In genomic region chr11:44338721-44339529, GRCh38 we compare ENCODE assay signal across 17 cellular contexts. TPM values are rescaled to one million over a fixed set of nuclear protein-coding genes. Genes with fewer than 3 reads are reported as not detected.
"Had no signal": no experiment of that assay in that cellular context is flagged by ENCODE, and none has a peak within 500 bp of the region (broad histone marks: within the 10 kb centered on the region; RNA-seq: fewer than 3 reads in every experiment).

No MANE protein-coding gene starts in this region.

- H3K4me3 Mint-ChIP-seq: activated CD8-positive, alpha-beta memory T cell treated with anti-CD3 and anti-CD28 coated beads, Interleukin-2, amount 10 ng/mL, durations not matched to agents 7 days and 5 days; activated naive CD8-positive, alpha-beta T cell treated with anti-CD3 and anti-CD28 coated beads for 36 hours; naive thymus-derived CD4-positive, alpha-beta T cell; stimulated activated effector memory CD8-positive, alpha-beta T cell treated with anti-CD3 and anti-CD28 coated beads, Interleukin-12 subunit alpha, Interleukin-12 subunit beta, amount 100 ng/mL, for 72 hours had no signal

- DNase-seq: activated CD4-positive, alpha-beta T cell treated with anti-CD3 and anti-CD28 coated beads, Interleukin-2, amount 50 U/mL, for 4 hours; activated CD8-positive, alpha-beta memory T cell treated with anti-CD3 and anti-CD28 coated beads, Interleukin-2, amount 10 ng/mL, durations not matched to agents 7 days and 5 days; activated gamma-delta T cell treated with Interleukin-2 at 50 U/mL for 16 hours; activated naive CD8-positive, alpha-beta T cell treated with anti-CD3 and anti-CD28 coated beads for 36 hours; activated T-cell treated with anti-CD3 and anti-CD28 coated beads, Interleukin-2, amount 50 U/mL, for 48 hours; brain microvascular endothelial cell; left colon; naive thymus-derived CD4-positive, alpha-beta T cell; right cardiac atrium; tibial artery; uterus had no signal

- H3K9me3 Mint-ChIP-seq: activated naive CD8-positive, alpha-beta T cell treated with anti-CD3 and anti-CD28 coated beads for 36 hours; naive thymus-derived CD4-positive, alpha-beta T cell; stimulated activated effector memory CD8-positive, alpha-beta T cell treated with anti-CD3 and anti-CD28 coated beads, Interleukin-12 subunit alpha, Interleukin-12 subunit beta, amount 100 ng/mL, for 72 hours had no signal

- H3K27ac Mint-ChIP-seq: activated CD8-positive, alpha-beta memory T cell treated with anti-CD3 and anti-CD28 coated beads, Interleukin-2, amount 10 ng/mL, durations not matched to agents 7 days and 5 days; activated naive CD8-positive, alpha-beta T cell treated with anti-CD3 and anti-CD28 coated beads for 36 hours; naive thymus-derived CD4-positive, alpha-beta T cell; stimulated activated effector memory CD8-positive, alpha-beta T cell treated with anti-CD3 and anti-CD28 coated beads, Interleukin-12 subunit alpha, Interleukin-12 subunit beta, amount 100 ng/mL, for 72 hours had no signal

- ATAC-seq: activated CD8-positive, alpha-beta memory T cell treated with anti-CD3 and anti-CD28 coated beads, Interleukin-2, amount 10 ng/mL, durations not matched to agents 7 days and 5 days; esophagus mucosa; left colon; naive thymus-derived CD4-positive, alpha-beta T cell; right cardiac atrium; stimulated activated effector memory CD8-positive, alpha-beta T cell treated with anti-CD3 and anti-CD28 coated beads, Interleukin-12 subunit alpha, Interleukin-12 subunit beta, amount 100 ng/mL, for 72 hours had no signal

- H3K36me3 Mint-ChIP-seq: activated CD8-positive, alpha-beta memory T cell treated with anti-CD3 and anti-CD28 coated beads, Interleukin-2, amount 10 ng/mL, durations not matched to agents 7 days and 5 days; activated naive CD8-positive, alpha-beta T cell treated with anti-CD3 and anti-CD28 coated beads for 36 hours; naive thymus-derived CD4-positive, alpha-beta T cell; stimulated activated effector memory CD8-positive, alpha-beta T cell treated with anti-CD3 and anti-CD28 coated beads, Interleukin-12 subunit alpha, Interleukin-12 subunit beta, amount 100 ng/mL, for 72 hours had no signal

- H3K4me1 Mint-ChIP-seq: activated CD8-positive, alpha-beta memory T cell treated with anti-CD3 and anti-CD28 coated beads, Interleukin-2, amount 10 ng/mL, durations not matched to agents 7 days and 5 days; activated naive CD8-positive, alpha-beta T cell treated with anti-CD3 and anti-CD28 coated beads for 36 hours; stimulated activated effector memory CD8-positive, alpha-beta T cell treated with anti-CD3 and anti-CD28 coated beads, Interleukin-12 subunit alpha, Interleukin-12 subunit beta, amount 100 ng/mL, for 72 hours had no signal

RNA-seq across cellular contexts. Expression of gene ALX4, which starts 29.0 kb away (rescaled TPM):
- total RNA-seq: activated CD8-positive, alpha-beta memory T cell treated with anti-CD3 and anti-CD28 coated beads, Interleukin-2, amount 10 ng/mL, durations not matched to agents 7 days and 5 days; activated naive CD8-positive, alpha-beta T cell treated with anti-CD3 and anti-CD28 coated beads for 36 hours; dermis microvascular lymphatic vessel endothelial cell; esophagus mucosa; fibroblast of villous mesenchyme; left colon; mononuclear cell; naive thymus-derived CD4-positive, alpha-beta T cell; right cardiac atrium; smooth muscle cell had no signal
